ENCODE assay signal across 10 cellular contexts in the genomic region with DNA sequence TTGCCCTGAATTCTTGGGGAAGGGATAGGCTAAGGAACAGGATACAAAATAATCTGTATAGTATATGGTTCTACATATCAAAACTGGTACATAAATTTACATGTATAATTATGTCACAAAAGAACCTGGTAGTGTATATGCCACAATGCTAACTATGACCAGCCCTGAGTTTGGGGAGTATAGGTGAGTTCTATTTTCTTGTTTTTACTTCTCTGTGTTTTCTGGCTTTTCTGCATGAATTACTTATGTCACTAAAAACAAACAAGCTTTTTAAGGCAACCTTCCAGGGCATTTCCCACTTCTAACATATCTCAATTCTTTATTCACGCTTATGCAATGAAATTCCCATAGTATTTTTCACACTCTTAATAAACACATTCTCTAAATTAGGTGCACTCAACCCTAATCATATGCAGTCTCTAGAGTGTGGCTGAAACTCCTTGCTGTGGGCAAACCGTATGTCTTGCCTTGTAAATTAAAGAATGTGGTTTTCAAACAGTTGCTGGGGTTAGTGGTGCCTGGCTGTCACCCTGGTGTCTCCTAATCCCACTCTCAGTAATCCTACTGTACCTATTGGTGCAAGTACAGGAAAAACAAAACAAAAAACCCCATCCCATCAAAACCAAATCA. TPM values are rescaled to one million over a fixed set of nuclear protein-coding genes. Genes with fewer than 3 reads are reported as not detected.
DNase-seq lines count a peak whose midpoint lies in the region; ATAC-seq lines count a peak whose summit lies in the region.
"Had no signal": no experiment of that assay in that cellular context is flagged by ENCODE, and none has a peak within 500 bp of the region (broad histone marks: within the 10 kb centered on the region; RNA-seq: fewer than 3 reads in every experiment).

No MANE protein-coding gene starts in this region.

- DNase-seq in naive B cell (no peak), substantia nigra (lab: John Stamatoyannopoulos, UW) (no peak), NCI-H1048 (lab: John Stamatoyannopoulos, UW) (no peak), NCI-H1930 (lab: John Stamatoyannopoulos, UW) (no peak)
- DNase-seq: nucleus accumbens, WERI-Rb-1 had no signal

- H3K4me3 Mint-ChIP-seq in naive B cell: peak overlapping the region in 7 of 8 donors; percentile 9 to 83 (median 49)

- H3K27ac Mint-ChIP-seq in naive B cell: peak overlapping the region in 4 of 6 donors; percentile 39 to 96 (median 82)

- H3K4me1 Mint-ChIP-seq in naive B cell: peaks cover 48 to 72% (median 48%) of the 10 kb centered on the region in 3 donors

- H3K27me3 Mint-ChIP-seq in naive B cell: no peaks in the 10 kb centered on the region

- H3K36me3 Mint-ChIP-seq in naive B cell: no peaks in the 10 kb centered on the region

- H3K9me3 Mint-ChIP-seq in naive B cell: peaks cover 0 to 5% (median 0%) of the 10 kb centered on the region in 7 donors

- ATAC-seq in GM19023 (IDR thresholded peaks at IDR 0.05; ENCODE audit: unreplicated experiment): peak; percentile 87
- peak; percentile 92 for ATAC-seq in GM21576 (IDR thresholded peaks at IDR 0.05; ENCODE audit: unreplicated experiment)
- peak; percentile 67 for ATAC-seq in HG03342 (IDR thresholded peaks at IDR 0.05; ENCODE audit: unreplicated experiment)
- no peak for ATAC-seq in naive B cell (ENCODE audit: low read depth in 2 of 2)
- ATAC-seq: esophagus mucosa had no signal

- no peak overlapping the region for H3K27ac ChIP-seq in substantia nigra (ENCODE audit: low read depth, low read length, poor library complexity, severe bottlenecking)
- H3K27ac ChIP-seq: WERI-Rb-1 had no signal

RNA-seq across cellular contexts. Expression of gene INSIG1, which starts 14.0 kb away (rescaled TPM):
- polyA plus RNA-seq in naive B cell (ENCODE audit: low read depth in 6 of 6): 10 to 100 TPM; 55.4 to 85.8 (median 73.4) TPM

Comparison
In these comparisons a context has a peak if more than half of its experiments do, and no peak if none do; other contexts are left out.
1. ATAC-seq: peak in GM19023 (single experiment), GM21576 (single experiment) and HG03342 (single experiment); none in naive B cell (0 of 2).